Comparison of ENCODE assay signal across 24 cellular contexts in the genomic region with DNA sequence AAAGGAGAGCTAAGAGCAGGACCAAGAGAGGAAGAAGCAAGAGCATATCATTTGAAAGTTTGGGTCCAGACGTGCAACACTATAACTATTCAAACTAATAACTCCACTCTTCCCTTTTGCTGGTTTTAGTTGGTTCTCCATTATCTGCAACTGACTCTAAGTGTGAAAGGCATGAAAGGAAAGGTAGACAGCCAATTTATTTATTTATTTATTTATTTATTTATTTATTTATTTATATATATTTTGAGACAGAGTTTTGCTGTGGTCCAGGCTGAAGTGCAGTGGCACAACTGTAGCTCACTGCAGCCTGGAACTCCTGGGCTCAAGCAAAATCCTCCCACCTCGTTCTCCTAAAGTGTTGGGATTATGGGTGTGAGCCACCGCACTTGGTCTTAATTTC.
"Had no signal": no experiment of that assay in that cellular context is flagged by ENCODE, and none has a peak within 500 bp of the region (broad histone marks: within the 10 kb centered on the region; RNA-seq: fewer than 3 reads in every experiment).

No MANE protein-coding gene starts in this region.

- H3K4me1 ChIP-seq: parathyroid adenoma, psoas muscle, right lobe of liver, sigmoid colon, thyroid gland, upper lobe of left lung had no signal

- FAIRE-seq: small intestine, urothelium cell line had no signal

- H3K27ac ChIP-seq: neural progenitor cell, ovary, parathyroid adenoma, psoas muscle, right lobe of liver, sigmoid colon, stomach, thoracic aorta, thyroid gland, tibial nerve, upper lobe of left lung, vagina had no signal

- DNase-seq: occipital lobe; ovary; psoas muscle; right cardiac atrium; right lobe of liver; sigmoid colon; small intestine; stimulated activated CD4-positive, alpha-beta T cell treated with anti-CD3 and anti-CD28 coated beads, Interleukin-15, amount 100 ng/mL, for 24 hours; stimulated activated CD4-positive, alpha-beta T cell treated with anti-CD3 and anti-CD28 coated beads, Interleukin-2, amount 100 ng/mL, for 24 hours; stimulated activated CD4-positive, alpha-beta T cell treated with anti-CD3 and anti-CD28 coated beads, Interleukin-2, amount 100 ng/mL, for 48 hours; stimulated activated CD4-positive, alpha-beta T cell treated with anti-CD3 and anti-CD28 coated beads, Interleukin-4, amount 100 ng/mL, for 24 hours; stimulated activated naive B cell treated with anti-CD40 and anti-IgM and Interleukin-4, amounts not matched to agents 10 μg/mL and 1 μg/mL and 100 μg/mL, for 72 hours; stimulated activated naive CD4-positive, alpha-beta T cell treated with Interleukin-2 at 50 U/mL for 16 hours; stomach; thyroid gland; trophoblast cell; upper lobe of left lung had no signal

- H3K9me3 ChIP-seq: ovary, psoas muscle, right lobe of liver, sigmoid colon, stomach, thoracic aorta, thyroid gland, tibial nerve, upper lobe of left lung, vagina had no signal

- H3K4me2 ChIP-seq: neural progenitor cell had no signal

- H3K27me3 ChIP-seq: ovary, right lobe of liver, sigmoid colon, stomach, thyroid gland, tibial nerve, upper lobe of left lung, vagina had no signal

- H3K4me3 ChIP-seq: neural progenitor cell, ovary, psoas muscle, right lobe of liver, sigmoid colon, stomach, thoracic aorta, thyroid gland, tibial nerve, upper lobe of left lung, vagina had no signal

- H3K79me2 ChIP-seq: parathyroid adenoma had no signal

- H3K36me3 ChIP-seq: neural progenitor cell, ovary, right lobe of liver, sigmoid colon, stomach, thoracic aorta, thyroid gland, tibial nerve, upper lobe of left lung, vagina had no signal

- ATAC-seq: psoas muscle; right cardiac atrium; right lobe of liver; stimulated activated effector memory CD8-positive, alpha-beta T cell treated with anti-CD3 and anti-CD28 coated beads, Interleukin-12 subunit alpha, Interleukin-12 subunit beta, amount 100 ng/mL, for 72 hours; stimulated activated naive B cell treated with anti-CD40 and anti-IgM and Interleukin-4, amounts not matched to agents 10 μg/mL and 1 μg/mL and 100 μg/mL, for 72 hours had no signal

- H2AFZ ChIP-seq: neural progenitor cell, parathyroid adenoma had no signal
